In the genomic region with DNA sequence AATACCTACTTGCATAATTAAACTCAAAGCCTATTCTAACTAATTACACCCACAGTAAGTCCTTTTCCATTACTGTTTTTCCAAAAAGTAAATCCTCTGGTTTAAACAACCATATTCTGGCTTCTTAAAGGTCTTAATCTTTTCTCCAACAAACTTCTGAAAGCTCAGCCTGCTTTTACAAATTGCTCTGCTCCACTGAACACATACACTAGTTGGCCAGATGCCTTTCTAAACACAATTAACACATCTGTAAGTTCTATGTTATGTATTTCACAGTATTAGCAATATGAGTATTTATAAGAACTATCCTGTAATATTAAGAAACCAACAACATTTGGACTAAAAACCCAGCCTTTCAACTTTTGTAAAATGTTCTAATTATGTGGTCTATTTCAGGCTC, we compare ENCODE assay signal across 1 cellular context.
TF ChIP-seq lines count a peak whose summit lies in the region.

No MANE protein-coding gene starts in this region.

TF ChIP-seq in K562, 482 proteins besides CTCF, POLR2A, EP300 and RAD21:
- TF ChIP-seq SIX5 (IDR thresholded peaks at IDR 0.05; ENCODE audit: borderline replicate concordance in 1 of 2, insufficient read depth in 1 of 2, low read depth in 1 of 2, low read length in 2 of 2), result no peak
- TF ChIP-seq GTF2E2 (tag; IDR thresholded peaks at IDR 0.05), result 0 out of 2 replicates have a peak, but pooled peaks have one; percentile 19
TF ChIP-seq in K562: peak in this region for 1.
